Comparison of ENCODE assay signal across 15 cellular contexts in genomic region chr11:3916962-3917361, GRCh38.
DNase-seq lines count a peak whose midpoint lies in the region; ATAC-seq, FAIRE-seq and TF ChIP-seq lines count a peak whose summit lies in the region.
"Had no signal": no experiment of that assay in that cellular context is flagged by ENCODE, and none has a peak within 500 bp of the region (broad histone marks: within the 10 kb centered on the region; RNA-seq: fewer than 3 reads in every experiment).

No MANE protein-coding gene starts in this region.

- H3K9me3 ChIP-seq in H1 (ENCODE audit: insufficient read depth in 2 of 2, low read depth in 1 of 2, low read length in 1 of 2) (no peaks in the 10 kb centered on the region), spleen (no peaks in the 10 kb centered on the region)
- H3K9me3 ChIP-seq: adrenal gland, ovary had no signal

- H3K27me3 ChIP-seq in H1 (replicated peaks in 1 of 4; ENCODE audit: control insufficient read depth in 3 of 4, extremely low read depth in 1 of 4, insufficient read depth in 3 of 4, low read length in 3 of 4) (peaks cover 0 to 1% (median 0%) of the 10 kb centered on the region in 4 experiments; a peak in 1 of 7 replicates), spleen (replicated peaks in 1 of 7) (no peaks in the 10 kb centered on the region)
- H3K27me3 ChIP-seq: adrenal gland, heart right ventricle, ovary had no signal

- 86% methylated on average over 3 of the region's 3 CpGs; no CpG with 5 or more reads in 1 of the 2 experiments for WGBS in H1 (ENCODE audit: extremely low coverage in 1 of 2, insufficient coverage in 1 of 2, insufficient read length in 1 of 2, insufficient replicate concordance in 2 of 2, low coverage in 1 of 2, low lambda C conversion rate in 2 of 2, missing lambda C conversion rate in 1 of 2), 2 experiments
- 57 to 74% (median 71%) methylated on average over 3 of the region's 3 CpGs for WGBS in spleen, 5 donors

- no peak for DNase-seq in T-helper 2 cell treated with Interferon-gamma antibody and Interleukin-4, amounts not matched to agents 5 μg/mL and 100 μg/mL, for 36 hours (ENCODE audit: low spot score)
- DNase-seq in H1 (ENCODE audit: low read depth in 1 of 2, low spot score in 2 of 2) (no peak), spleen (no peak), cerebellum (ENCODE audit: low spot score) (no peak), NCI-H1105 treated with DMSO at 0.1 percent for 48 hours (lab: John Stamatoyannopoulos, UW) (no peak)
- peak in 2 of 3 donors; percentile 36 to 58 for DNase-seq in stimulated activated CD4-positive, alpha-beta T cell treated with anti-CD3 and anti-CD28 coated beads, TNF-alpha, amount 100 ng/mL, for 48 hours (ENCODE audit: low read depth in 3 of 3)
- DNase-seq: adrenal gland, Caco-2, GM23248, heart right ventricle, NCI-H1092, ovary had no signal

- no peaks in the 10 kb centered on the region for H3K9me3 Mint-ChIP-seq in T-helper 2 cell treated with Interferon-gamma antibody and Interleukin-4, amounts not matched to agents 5 μg/mL and 100 μg/mL, for 36 hours

- TF ChIP-seq CTCF in H1 (IDR thresholded peaks at IDR 0.05; ENCODE audit: control extremely low read depth in 1 of 3, insufficient read depth in 1 of 3, low read depth in 1 of 3, low read length in 3 of 3): no peak
- no peak for TF ChIP-seq CTCF in spleen (IDR thresholded peaks at IDR 0.05 in 8 of 11, conservative IDR thresholded peaks at IDR 0.05 in 3 of 11)

- H2BK15ac ChIP-seq in H1 (ENCODE audit: low read length): peak overlapping the region; percentile 40; the same call in 1 of the 2 replicates

- no peak overlapping the region for H4K5ac ChIP-seq in H1 (ENCODE audit: insufficient read length, low read depth, low read length)

- ATAC-seq in HG03432 (IDR thresholded peaks at IDR 0.05; ENCODE audit: unreplicated experiment): peak; percentile 38

- H3K23ac ChIP-seq in H1 (ENCODE audit: insufficient read length): no peak overlapping the region

- no peaks in the 10 kb centered on the region for H3K23me2 ChIP-seq in H1 (ENCODE audit: low read depth, low read length)

- H3K79me2 ChIP-seq in H1 (ENCODE audit: control insufficient read depth in 1 of 2, insufficient read depth in 2 of 2, low read length in 2 of 2): no peaks in the 10 kb centered on the region

- H3K4me1 ChIP-seq in H1 (replicated peaks in 1 of 4; ENCODE audit: control insufficient read depth in 3 of 4, insufficient read depth in 4 of 4, low read length in 3 of 4) (no peaks in the 10 kb centered on the region), spleen (peaks cover 20 to 95% (median 59%) of the 10 kb centered on the region in 6 donors)
- H3K4me1 ChIP-seq: Caco-2 had no signal

- H3K9ac ChIP-seq in H1 (replicated peaks in 1 of 4; ENCODE audit: extremely low read depth in 1 of 4, low read depth in 3 of 4, low read length in 3 of 4): no peak overlapping the region
- H3K9ac ChIP-seq: GM23248 had no signal

- no peak overlapping the region for H2BK20ac ChIP-seq in H1 (ENCODE audit: low read length)

- H2AFZ ChIP-seq in H1 (ENCODE audit: low read length): no peak overlapping the region
- H2AFZ ChIP-seq: GM23248 had no signal

- no peak overlapping the region for H4K91ac ChIP-seq in H1 (replicated peaks; ENCODE audit: insufficient read length, low read length)

- H3K4me3 Mint-ChIP-seq in T-helper 2 cell treated with Interferon-gamma antibody and Interleukin-4, amounts not matched to agents 5 μg/mL and 100 μg/mL, for 36 hours: peak overlapping the region; percentile 56

- H3K56ac ChIP-seq in H1 (replicated peaks; ENCODE audit: insufficient read length, low read depth, low read length): no peak overlapping the region

- no peak overlapping the region for H4K8ac ChIP-seq in H1 (ENCODE audit: extremely low read depth, insufficient read depth, low read length)

- H3K18ac ChIP-seq in H1 (ENCODE audit: extremely low read depth, low read length): no peak overlapping the region

- H3K27me3 Mint-ChIP-seq in T-helper 2 cell treated with Interferon-gamma antibody and Interleukin-4, amounts not matched to agents 5 μg/mL and 100 μg/mL, for 36 hours (ENCODE audit: low read depth): no peaks in the 10 kb centered on the region

- no peak overlapping the region for H2AK5ac ChIP-seq in H1 (ENCODE audit: low read depth, low read length)

- no peak overlapping the region for H2BK120ac ChIP-seq in H1 (replicated peaks; ENCODE audit: low read depth, low read length)

- TF ChIP-seq RAD21 in H1 (IDR thresholded peaks at IDR 0.05 in 1 of 2, conservative IDR thresholded peaks at IDR 0.05 in 1 of 2; ENCODE audit: low read depth in 2 of 2, low read length in 2 of 2): no peak

- intact Hi-C loops in spleen (cut with DNase I; ENCODE audit: low total_unique reads): no loop called here

- H3K4ac ChIP-seq in H1 (replicated peaks; ENCODE audit: insufficient read length, low read depth, low read length): peak overlapping the region; percentile 41

- TF ChIP-seq POLR2A in H1 (IDR thresholded peaks at IDR 0.05; ENCODE audit: control extremely low read depth in 1 of 2, low read depth in 2 of 2, low read length in 2 of 2) (no peak), spleen (IDR thresholded peaks at IDR 0.05) (no peak)

- no peak overlapping the region for H3K27ac ChIP-seq in H1 (ENCODE audit: low read depth, low read length)
- H3K27ac ChIP-seq in spleen: peak overlapping the region in 1 of 8 donors; percentile 85
- H3K27ac ChIP-seq: adrenal gland, GM23248, heart right ventricle, ovary, VCaP had no signal

- H3K4me3 ChIP-seq in H1 (ENCODE audit: extremely low read depth in 1 of 4, insufficient read depth in 2 of 4, low read depth in 3 of 4, low read length in 4 of 4) (no peak overlapping the region), spleen (no peak overlapping the region)
- H3K4me3 ChIP-seq: adrenal gland, GM23248, heart right ventricle, ovary had no signal

- CTCF ChIA-PET in H1 (lab: Charles Lee; ENCODE audit: partially characterized antibody): interaction anchor here (0.9 to 1.4 kb wide), 2 partner anchors 9 to 57 kb away, joined by 3 to 4 read pairs; no protein-coding TSS in a partner anchor

- H2BK12ac ChIP-seq in H1 (ENCODE audit: low read depth, low read length): no peak overlapping the region

- H3K14ac ChIP-seq in H1 (ENCODE audit: insufficient read length): no peak overlapping the region

- TF ChIP-seq EP300 in H1 (IDR thresholded peaks at IDR 0.05; ENCODE audit: borderline replicate concordance in 1 of 2, low read depth in 2 of 2, low read length in 2 of 2): no peak

- no peak overlapping the region for H3K4me2 ChIP-seq in H1 (ENCODE audit: insufficient read depth in 1 of 2, low read depth in 2 of 2, low read length in 2 of 2)

- H3K36me3 ChIP-seq in H1 (ENCODE audit: control insufficient read depth in 2 of 4, insufficient read depth in 4 of 4, low read length in 3 of 4) (no peaks in the 10 kb centered on the region), spleen (peaks cover 0 to 3% (median 0%) of the 10 kb centered on the region in 6 donors)
- H3K36me3 ChIP-seq: adrenal gland, heart right ventricle, ovary had no signal

- POLR2A ChIA-PET in H1 (lab: Charles Lee; ENCODE audit: partially characterized antibody): no interaction called here

- peak overlapping the region; percentile 82 for H3K27ac Mint-ChIP-seq in T-helper 2 cell treated with Interferon-gamma antibody and Interleukin-4, amounts not matched to agents 5 μg/mL and 100 μg/mL, for 36 hours

- H3K4me1 Mint-ChIP-seq in T-helper 2 cell treated with Interferon-gamma antibody and Interleukin-4, amounts not matched to agents 5 μg/mL and 100 μg/mL, for 36 hours (ENCODE audit: low read depth): peaks cover 56% of the 10 kb centered on the region

- H2BK5ac ChIP-seq in H1 (ENCODE audit: low read depth, low read length): no peak overlapping the region

- H4K20me1 ChIP-seq in H1 (replicated peaks in 1 of 2; ENCODE audit: control insufficient read depth in 1 of 2, insufficient read depth in 2 of 2, low read length in 2 of 2): peaks cover 0 to 2% of the 10 kb centered on the region in 2 experiments

- no peak for FAIRE-seq in H1 (lab: Jason Lieb, UNC)
- FAIRE-seq: GM19239 had no signal

- H3K79me1 ChIP-seq in H1 (ENCODE audit: low read depth, low read length): no peaks in the 10 kb centered on the region

- H3K36me3 Mint-ChIP-seq in T-helper 2 cell treated with Interferon-gamma antibody and Interleukin-4, amounts not matched to agents 5 μg/mL and 100 μg/mL, for 36 hours (ENCODE audit: low read depth): peaks cover 27% of the 10 kb centered on the region

TF ChIP-seq in H1, 55 proteins besides CTCF, POLR2A, EP300 and RAD21:
- TF ChIP-seq BACH1 (IDR thresholded peaks at IDR 0.05; ENCODE audit: low read length): no peak
- TF ChIP-seq TAF1 (IDR thresholded peaks at IDR 0.05; ENCODE audit: low read depth, low read length): no peak
- TF ChIP-seq NRF1 (IDR thresholded peaks at IDR 0.05; ENCODE audit: low read depth, low read length): no peak
- TF ChIP-seq FOSL1 (IDR thresholded peaks at IDR 0.05; ENCODE audit: insufficient read depth, low read depth, low read length): no peak
- no peak for TF ChIP-seq ATF3 (IDR thresholded peaks at IDR 0.05; ENCODE audit: insufficient read depth, low read depth, low read length)
- no peak for TF ChIP-seq SUZ12 (IDR thresholded peaks at IDR 0.05; ENCODE audit: low read length)
- TF ChIP-seq EGR1 (IDR thresholded peaks at IDR 0.05; ENCODE audit: borderline replicate concordance, low read depth, low read length): no peak
- TF ChIP-seq NANOG (IDR thresholded peaks at IDR 0.05; ENCODE audit: insufficient read depth, low read depth, low read length, poor library complexity, severe bottlenecking): no peak
- no peak for TF ChIP-seq SIN3A (conservative IDR thresholded peaks at IDR 0.05 in 1 of 2, IDR thresholded peaks at IDR 0.05 in 1 of 2; ENCODE audit: low read depth in 1 of 2, low read length in 2 of 2)
- no peak for TF ChIP-seq MAX (IDR thresholded peaks at IDR 0.05)
- TF ChIP-seq PHF8 (conservative IDR thresholded peaks at IDR 0.05; ENCODE audit: low read depth, low read length): no peak
- no peak for TF ChIP-seq POLR2AphosphoS5 (IDR thresholded peaks at IDR 0.05; ENCODE audit: low read depth, low read length)
- TF ChIP-seq CBX5 (IDR thresholded peaks at IDR 0.05; ENCODE audit: low read depth, low read length): no peak
- no peak for TF ChIP-seq RFX5 (IDR thresholded peaks at IDR 0.05; ENCODE audit: borderline replicate concordance, low read depth, low read length)

Comparison
In these comparisons a context has a peak if more than half of its experiments do, and no peak if none do; other contexts are left out.
1. DNase-seq: peak in stimulated activated CD4-positive, alpha-beta T cell treated with anti-CD3 and anti-CD28 coated beads, TNF-alpha, amount 100 ng/mL, for 48 hours (2 of 3); none in T-helper 2 cell treated with Interferon-gamma antibody and Interleukin-4, amounts not matched to agents 5 μg/mL and 100 μg/mL, for 36 hours (single experiment), H1 (0 of 2), spleen (single experiment), cerebellum (single experiment) and NCI-H1105 treated with DMSO at 0.1 percent for 48 hours (single experiment).